14 cellular contexts compared by ENCODE assay signal in genomic region chr5:169100735-169101075, GRCh38.
DNase-seq lines count a peak whose midpoint lies in the region; ATAC-seq and TF ChIP-seq lines count a peak whose summit lies in the region.
"Had no signal": no experiment of that assay in that cellular context is flagged by ENCODE, and none has a peak within 500 bp of the region (broad histone marks: within the 10 kb centered on the region; RNA-seq: fewer than 3 reads in every experiment).

No MANE protein-coding gene starts in this region.

- H4K20me1 ChIP-seq in GM23338 (replicated peaks; ENCODE audit: insufficient read depth): no peaks in the 10 kb centered on the region

- DNase-seq in GM23338 (ENCODE audit: low spot score) (no peak), SJSA1 (ENCODE audit: low read depth in 1 of 2, low spot score in 2 of 2) (peak; percentile 76 to 77), fibroblast of peridontal ligament (ENCODE audit: extremely low read depth) (peak; percentile 18), suprapubic skin (ENCODE audit: low spot score in 2 of 2) (peak in 1 of 2 donors; percentile 70), epidermal melanocyte (ENCODE audit: insufficient read length, low spot score) (no peak), adrenal gland (no peak)
- no peak for DNase-seq in activated CD4-positive, alpha-beta T cell treated with anti-CD3 and anti-CD28 coated beads for 36 hours
- DNase-seq: activated CD4-positive, CD25-positive, alpha-beta regulatory T cell; activated T-cell treated with anti-CD3 and anti-CD28 coated beads, Interleukin-2, amount 50 U/mL, for 48 hours; Caco-2; naive thymus-derived CD4-positive, alpha-beta T cell; NCI-H2227 treated with DMSO at 0.1 percent for 48 hours; stimulated activated CD8-positive, alpha-beta memory T cell treated with anti-CD3 and anti-CD28 coated beads, Interleukin-4, amount 100 ng/mL, for 48 hours had no signal

- H3K4me3 Mint-ChIP-seq in GM23338: no peak overlapping the region
- H3K4me3 Mint-ChIP-seq in activated CD4-positive, alpha-beta T cell treated with anti-CD3 and anti-CD28 coated beads for 36 hours: no peak overlapping the region
- H3K4me3 Mint-ChIP-seq: naive thymus-derived CD4-positive, alpha-beta T cell had no signal

- H3K27ac Mint-ChIP-seq in GM23338: no peak overlapping the region
- H3K27ac Mint-ChIP-seq in activated CD4-positive, alpha-beta T cell treated with anti-CD3 and anti-CD28 coated beads for 36 hours: no peak overlapping the region
- H3K27ac Mint-ChIP-seq: naive thymus-derived CD4-positive, alpha-beta T cell had no signal

- ATAC-seq in GM23338: peak; percentile 50
- no peak for ATAC-seq in activated CD4-positive, alpha-beta T cell treated with anti-CD3 and anti-CD28 coated beads for 36 hours
- ATAC-seq: GM12878; naive thymus-derived CD4-positive, alpha-beta T cell had no signal

- H3K27me3 ChIP-seq in GM23338 (ENCODE audit: insufficient read depth) (no peaks in the 10 kb centered on the region), SJSA1 (replicated peaks) (no peaks in the 10 kb centered on the region), suprapubic skin (no peaks in the 10 kb centered on the region), adrenal gland (no peaks in the 10 kb centered on the region)

- 0 out of 3 replicates have a peak, but pooled peaks cover 2% of the 10 kb centered on the region for H3K9me3 Mint-ChIP-seq in GM23338
- no peaks in the 10 kb centered on the region for H3K9me3 Mint-ChIP-seq in activated CD4-positive, alpha-beta T cell treated with anti-CD3 and anti-CD28 coated beads for 36 hours (ENCODE audit: low read depth)

- H3K27ac ChIP-seq in GM23338 (ENCODE audit: low read depth) (no peak overlapping the region), SJSA1 (no peak overlapping the region), suprapubic skin (peak overlapping the region; percentile 77), adrenal gland (peak overlapping the region in 1 of 5 donors; percentile 47)

- no peak overlapping the region for H3K4me3 ChIP-seq in GM23338
- no peak overlapping the region for H3K4me3 ChIP-seq in SJSA1
- H3K4me3 ChIP-seq in suprapubic skin: no peak overlapping the region
- H3K4me3 ChIP-seq in adrenal gland: no peak overlapping the region
- H3K4me3 ChIP-seq: GM12878 had no signal

- H3K9me3 ChIP-seq in SJSA1 (replicated peaks): no peaks in the 10 kb centered on the region
- H3K9me3 ChIP-seq in suprapubic skin: no peaks in the 10 kb centered on the region
- H3K9me3 ChIP-seq in adrenal gland (replicated peaks in 1 of 3): no peaks in the 10 kb centered on the region
- H3K9me3 ChIP-seq: Caco-2 had no signal

- H3K36me3 ChIP-seq in GM23338 (ENCODE audit: insufficient read depth): no peaks in the 10 kb centered on the region
- no peaks in the 10 kb centered on the region for H3K36me3 ChIP-seq in SJSA1
- H3K36me3 ChIP-seq in suprapubic skin: no peaks in the 10 kb centered on the region
- H3K36me3 ChIP-seq in adrenal gland (replicated peaks in 1 of 2): no peaks in the 10 kb centered on the region

- intact Hi-C loops in adrenal gland (cut with DNase I): no loop called here
- intact Hi-C loops in activated CD4-positive, alpha-beta T cell treated with anti-CD3 and anti-CD28 coated beads for 36 hours (cut with DNase I, micrococcal nuclease): no loop called here

- TF ChIP-seq POLR2A in suprapubic skin (IDR thresholded peaks at IDR 0.05) (no peak), adrenal gland (IDR thresholded peaks at IDR 0.05) (no peak)

- no peak overlapping the region for H2AFZ ChIP-seq in GM23338

- CTCF ChIA-PET in activated CD4-positive, alpha-beta T cell treated with anti-CD3 and anti-CD28 coated beads for 36 hours (lab: Charles Lee): no interaction called here

- whole genome bisulfite sequencing in suprapubic skin: 28% methylated on average over 2 of the region's 2 CpGs
- WGBS in adrenal gland, 4 donors: 88 to 100% (median 90%) methylated on average over 2 of the region's 2 CpGs

- no peak overlapping the region for H3K4me2 ChIP-seq in GM23338

- no peak for TF ChIP-seq EP300 in suprapubic skin (IDR thresholded peaks at IDR 0.05)

- peaks cover 18% of the 10 kb centered on the region for H3K4me1 Mint-ChIP-seq in GM23338
- H3K4me1 Mint-ChIP-seq in activated CD4-positive, alpha-beta T cell treated with anti-CD3 and anti-CD28 coated beads for 36 hours: no peaks in the 10 kb centered on the region
- H3K4me1 Mint-ChIP-seq: naive thymus-derived CD4-positive, alpha-beta T cell had no signal

- H3F3A ChIP-seq in GM23338 (replicated peaks; ENCODE audit: low read depth): no peaks in the 10 kb centered on the region

- TF ChIP-seq CTCF in GM23338 (conservative IDR thresholded peaks at IDR 0.05; ENCODE audit: low read depth in 2 of 2) (no peak), suprapubic skin (IDR thresholded peaks at IDR 0.05) (no peak), adrenal gland (IDR thresholded peaks at IDR 0.05) (no peak)

- no peaks in the 10 kb centered on the region for H3K79me2 ChIP-seq in GM23338 (replicated peaks; ENCODE audit: insufficient read depth)

- no peaks in the 10 kb centered on the region for H3K9me2 ChIP-seq in GM23338 (ENCODE audit: insufficient read depth)

- H3K36me3 Mint-ChIP-seq in GM23338 (ENCODE audit: low read depth): no peaks in the 10 kb centered on the region
- H3K36me3 Mint-ChIP-seq in activated CD4-positive, alpha-beta T cell treated with anti-CD3 and anti-CD28 coated beads for 36 hours (ENCODE audit: low read depth): no peaks in the 10 kb centered on the region
- H3K36me3 Mint-ChIP-seq: naive thymus-derived CD4-positive, alpha-beta T cell had no signal

- H3K4me1 ChIP-seq in GM23338 (ENCODE audit: insufficient read depth) (no peaks in the 10 kb centered on the region), SJSA1 (replicated peaks) (peaks cover 53% of the 10 kb centered on the region), suprapubic skin (peaks cover 39% of the 10 kb centered on the region), adrenal gland (replicated peaks in 1 of 2) (no peaks in the 10 kb centered on the region)

- H3K27me3 Mint-ChIP-seq in GM23338 (ENCODE audit: insufficient read depth, low read depth, poor library complexity): peaks cover 8% of the 10 kb centered on the region
- H3K27me3 Mint-ChIP-seq in activated CD4-positive, alpha-beta T cell treated with anti-CD3 and anti-CD28 coated beads for 36 hours: peaks cover 2% of the 10 kb centered on the region

- POLR2A ChIA-PET in activated CD4-positive, alpha-beta T cell treated with anti-CD3 and anti-CD28 coated beads for 36 hours (lab: Charles Lee): no interaction called here

TF ChIP-seq in GM23338, 12 proteins besides CTCF, POLR2A, EP300 and RAD21:
- TF ChIP-seq CREB1 (CRISPR knock-in tag; IDR thresholded peaks at IDR 0.05; ENCODE audit: low read depth) (no peak), JUNB (IDR thresholded peaks at IDR 0.05; ENCODE audit: unreplicated experiment) (no peak)
- TF ChIP-seq, protein P1, sequence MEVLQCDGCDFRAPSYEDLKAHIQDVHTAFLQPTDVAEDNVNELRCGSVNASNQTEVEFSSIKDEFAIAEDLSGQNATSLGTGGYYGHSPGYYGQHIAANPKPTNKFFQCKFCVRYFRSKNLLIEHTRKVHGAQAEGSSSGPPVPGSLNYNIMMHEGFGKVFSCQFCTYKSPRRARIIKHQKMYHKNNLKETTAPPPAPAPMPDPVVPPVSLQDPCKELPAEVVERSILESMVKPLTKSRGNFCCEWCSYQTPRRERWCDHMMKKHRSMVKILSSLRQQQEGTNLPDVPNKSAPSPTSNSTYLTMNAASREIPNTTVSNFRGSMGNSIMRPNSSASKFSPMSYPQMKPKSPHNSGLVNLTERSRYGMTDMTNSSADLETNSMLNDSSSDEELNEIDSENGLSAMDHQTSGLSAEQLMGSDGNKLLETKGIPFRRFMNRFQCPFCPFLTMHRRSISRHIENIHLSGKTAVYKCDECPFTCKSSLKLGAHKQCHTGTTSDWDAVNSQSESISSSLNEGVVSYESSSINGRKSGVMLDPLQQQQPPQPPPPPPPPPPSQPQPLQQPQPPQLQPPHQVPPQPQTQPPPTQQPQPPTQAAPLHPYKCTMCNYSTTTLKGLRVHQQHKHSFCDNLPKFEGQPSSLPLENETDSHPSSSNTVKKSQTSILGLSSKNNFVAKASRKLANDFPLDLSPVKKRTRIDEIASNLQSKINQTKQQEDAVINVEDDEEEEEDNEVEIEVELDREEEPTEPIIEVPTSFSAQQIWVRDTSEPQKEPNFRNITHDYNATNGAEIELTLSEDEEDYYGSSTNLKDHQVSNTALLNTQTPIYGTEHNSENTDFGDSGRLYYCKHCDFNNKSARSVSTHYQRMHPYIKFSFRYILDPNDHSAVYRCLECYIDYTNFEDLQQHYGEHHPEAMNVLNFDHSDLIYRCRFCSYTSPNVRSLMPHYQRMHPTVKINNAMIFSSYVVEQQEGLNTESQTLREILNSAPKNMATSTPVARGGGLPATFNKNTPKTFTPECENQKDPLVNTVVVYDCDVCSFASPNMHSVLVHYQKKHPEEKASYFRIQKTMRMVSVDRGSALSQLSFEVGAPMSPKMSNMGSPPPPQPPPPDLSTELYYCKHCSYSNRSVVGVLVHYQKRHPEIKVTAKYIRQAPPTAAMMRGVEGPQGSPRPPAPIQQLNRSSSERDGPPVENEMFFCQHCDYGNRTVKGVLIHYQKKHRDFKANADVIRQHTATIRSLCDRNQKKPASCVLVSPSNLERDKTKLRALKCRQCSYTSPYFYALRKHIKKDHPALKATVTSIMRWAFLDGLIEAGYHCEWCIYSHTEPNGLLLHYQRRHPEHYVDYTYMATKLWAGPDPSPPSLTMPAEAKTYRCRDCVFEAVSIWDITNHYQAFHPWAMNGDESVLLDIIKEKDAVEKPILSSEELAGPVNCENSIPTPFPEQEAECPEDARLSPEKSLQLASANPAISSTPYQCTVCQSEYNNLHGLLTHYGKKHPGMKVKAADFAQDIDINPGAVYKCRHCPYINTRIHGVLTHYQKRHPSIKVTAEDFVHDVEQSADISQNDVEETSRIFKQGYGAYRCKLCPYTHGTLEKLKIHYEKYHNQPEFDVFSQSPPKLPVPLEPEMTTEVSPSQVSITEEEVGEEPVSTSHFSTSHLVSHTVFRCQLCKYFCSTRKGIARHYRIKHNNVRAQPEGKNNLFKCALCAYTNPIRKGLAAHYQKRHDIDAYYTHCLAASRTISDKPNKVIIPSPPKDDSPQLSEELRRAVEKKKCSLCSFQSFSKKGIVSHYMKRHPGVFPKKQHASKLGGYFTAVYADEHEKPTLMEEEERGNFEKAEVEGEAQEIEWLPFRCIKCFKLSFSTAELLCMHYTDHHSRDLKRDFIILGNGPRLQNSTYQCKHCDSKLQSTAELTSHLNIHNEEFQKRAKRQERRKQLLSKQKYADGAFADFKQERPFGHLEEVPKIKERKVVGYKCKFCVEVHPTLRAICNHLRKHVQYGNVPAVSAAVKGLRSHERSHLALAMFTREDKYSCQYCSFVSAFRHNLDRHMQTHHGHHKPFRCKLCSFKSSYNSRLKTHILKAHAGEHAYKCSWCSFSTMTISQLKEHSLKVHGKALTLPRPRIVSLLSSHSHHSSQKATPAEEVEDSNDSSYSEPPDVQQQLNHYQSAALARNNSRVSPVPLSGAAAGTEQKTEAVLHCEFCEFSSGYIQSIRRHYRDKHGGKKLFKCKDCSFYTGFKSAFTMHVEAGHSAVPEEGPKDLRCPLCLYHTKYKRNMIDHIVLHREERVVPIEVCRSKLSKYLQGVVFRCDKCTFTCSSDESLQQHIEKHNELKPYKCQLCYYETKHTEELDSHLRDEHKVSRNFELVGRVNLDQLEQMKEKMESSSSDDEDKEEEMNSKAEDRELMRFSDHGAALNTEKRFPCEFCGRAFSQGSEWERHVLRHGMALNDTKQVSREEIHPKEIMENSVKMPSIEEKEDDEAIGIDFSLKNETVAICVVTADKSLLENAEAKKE (CRISPR knock-in tag; IDR thresholded peaks at IDR 0.05): peak; percentile 58

Comparison
In these comparisons a context has a peak if more than half of its experiments do, and no peak if none do; other contexts are left out.
1. DNase-seq: peak in SJSA1 (2 of 2) and fibroblast of peridontal ligament (single experiment); none in GM23338 (single experiment), epidermal melanocyte (single experiment), adrenal gland (0 of 7) and activated CD4-positive, alpha-beta T cell treated with anti-CD3 and anti-CD28 coated beads for 36 hours (single experiment).